Comparison of ENCODE assay signal across 24 cellular contexts in genomic region chr13:109694972-109695371, GRCh38.
DNase-seq lines count a peak whose midpoint lies in the region; TF ChIP-seq lines count a peak whose summit lies in the region.
"Had no signal": no experiment of that assay in that cellular context is flagged by ENCODE, and none has a peak within 500 bp of the region (broad histone marks: within the 10 kb centered on the region; RNA-seq: fewer than 3 reads in every experiment).

No MANE protein-coding gene starts in this region.

- H3K4me3 ChIP-seq in epithelial cell of esophagus (ENCODE audit: low read length), result no peak overlapping the region
- H3K4me3 ChIP-seq: ovary, SK-N-MC, skin epidermis, vagina had no signal

- intact Hi-C loops in posterior cingulate gyrus (cut with DNase I), result no loop called here

- peak; percentile 6 for DNase-seq in stimulated activated CD4-positive, alpha-beta T cell treated with anti-CD3 and anti-CD28 coated beads, Interleukin-15, amount 100 ng/mL, for 24 hours
- DNase-seq in stimulated activated CD4-positive, alpha-beta T cell treated with anti-CD3 and anti-CD28 coated beads, Interleukin-4, amount 100 ng/mL, for 24 hours, result no peak
- DNase-seq in NCI-H526 treated with DMSO at 0.1 percent for 48 hours (lab: John Stamatoyannopoulos, UW) (peak; percentile 35), epithelial cell of esophagus (ENCODE audit: low read depth) (peak; percentile 30), foreskin melanocyte (no peak), posterior cingulate gyrus (no peak), NCI-H1694 treated with DMSO at 0.1 percent for 48 hours (lab: John Stamatoyannopoulos, UW) (no peak), T-helper 1 cell (no peak)
- DNase-seq: activated CD4-positive, CD25-positive, alpha-beta regulatory T cell; activated naive CD4-positive, alpha-beta T cell treated with Interleukin-2 at 50 U/mL for 16 hours; CD4-positive, alpha-beta T cell; immature natural killer cell; IMR-90; left cardiac atrium; NCI-H1092 treated with DMSO at 0.1 percent for 48 hours; NCI-H187; NCI-H2227 treated with DMSO at 0.1 percent for 48 hours; NCI-H82; ovary; stimulated activated CD4-positive, alpha-beta T cell treated with anti-CD3 and anti-CD28 coated beads, Interleukin-1b, Interleukin-23, amount 100 ng/mL, for 48 hours; T-helper 17 cell had no signal

- TF ChIP-seq CTCF in epithelial cell of esophagus (IDR thresholded peaks at IDR 0.05; ENCODE audit: insufficient read depth, low read depth, low read length, missing control alignments), result no peak

Comparison
In these comparisons a context has a peak if more than half of its experiments do, and no peak if none do; other contexts are left out.
1. DNase-seq: peak in stimulated activated CD4-positive, alpha-beta T cell treated with anti-CD3 and anti-CD28 coated beads, Interleukin-15, amount 100 ng/mL, for 24 hours (single experiment), NCI-H526 treated with DMSO at 0.1 percent for 48 hours (single experiment) and epithelial cell of esophagus (single experiment); none in stimulated activated CD4-positive, alpha-beta T cell treated with anti-CD3 and anti-CD28 coated beads, Interleukin-4, amount 100 ng/mL, for 24 hours (single experiment), foreskin melanocyte (single experiment), posterior cingulate gyrus (0 of 10), NCI-H1694 treated with DMSO at 0.1 percent for 48 hours (single experiment) and T-helper 1 cell (0 of 5).